ENCODE assay signal across 8 cellular contexts in genomic region chr9:107750741-107751521, GRCh38.
DNase-seq lines count a peak whose midpoint lies in the region; ATAC-seq and TF ChIP-seq lines count a peak whose summit lies in the region.

No MANE protein-coding gene starts in this region.

- H3K27me3 ChIP-seq in right cardiac atrium (ENCODE audit: control insufficient read depth, insufficient read depth), result no peaks in the 10 kb centered on the region

- H3K27ac ChIP-seq in angular gyrus (ENCODE audit: low read depth, low read length), result peak overlapping the region; percentile 86
- peak overlapping the region; percentile 92 for H3K27ac ChIP-seq in right cardiac atrium (ENCODE audit: low read length)

- H3K27me3 Mint-ChIP-seq in stimulated activated memory B cell treated with anti-CD40 and anti-IgM and Interleukin-4, amounts not matched to agents 10 μg/mL and 1 μg/mL and 100 μg/mL, for 72 hours, result no peaks in the 10 kb centered on the region

- no peaks in the 10 kb centered on the region for H3K9me3 ChIP-seq in right cardiac atrium (ENCODE audit: control insufficient read depth, low read length)

- DNase-seq in HT1080 (ENCODE audit: low read depth) (peak; percentile 98), right cardiac atrium (peak; percentile 89 to 95 (median 92)), HEK293T (ENCODE audit: extremely low spot score) (no peak)
- DNase-seq in activated CD4-positive, alpha-beta T cell treated with anti-CD3 and anti-CD28 coated beads for 48 hours, result no peak

- ATAC-seq in right cardiac atrium (peak; percentile 88 to 90), GM21529 (IDR thresholded peaks at IDR 0.05; ENCODE audit: unreplicated experiment) (no peak), GM18502 (IDR thresholded peaks at IDR 0.05; ENCODE audit: poor library complexity, unreplicated experiment) (no peak)
- ATAC-seq in stimulated activated memory B cell treated with anti-CD40 and anti-IgM and Interleukin-4, amounts not matched to agents 10 μg/mL and 1 μg/mL and 100 μg/mL, for 72 hours, result no peak

- peak overlapping the region; percentile 74 for H3K27ac Mint-ChIP-seq in stimulated activated memory B cell treated with anti-CD40 and anti-IgM and Interleukin-4, amounts not matched to agents 10 μg/mL and 1 μg/mL and 100 μg/mL, for 72 hours

- no peaks in the 10 kb centered on the region for H3K36me3 Mint-ChIP-seq in stimulated activated memory B cell treated with anti-CD40 and anti-IgM and Interleukin-4, amounts not matched to agents 10 μg/mL and 1 μg/mL and 100 μg/mL, for 72 hours

- no peaks in the 10 kb centered on the region for H3K4me1 Mint-ChIP-seq in stimulated activated memory B cell treated with anti-CD40 and anti-IgM and Interleukin-4, amounts not matched to agents 10 μg/mL and 1 μg/mL and 100 μg/mL, for 72 hours

- peaks cover 5% of the 10 kb centered on the region for H3K9me3 Mint-ChIP-seq in stimulated activated memory B cell treated with anti-CD40 and anti-IgM and Interleukin-4, amounts not matched to agents 10 μg/mL and 1 μg/mL and 100 μg/mL, for 72 hours

- 19% methylated on average over 8 of the region's 8 CpGs for WGBS in right cardiac atrium

- no peak overlapping the region for H3K4me3 ChIP-seq in right cardiac atrium (ENCODE audit: low read length)

- POLR2A ChIA-PET in HEK293T (lab: Yijun Ruan, JAX), result no interaction called here

- intact Hi-C loops in right cardiac atrium (cut with DNase I), result loop anchor here in 2 of 4 donors (5.0 to 10.0 kb wide), 2 partner anchors 114 to 116 kb away; no protein-coding TSS in a partner anchor

- peaks cover 9% of the 10 kb centered on the region for H3K4me1 ChIP-seq in right cardiac atrium (ENCODE audit: control insufficient read depth, insufficient read depth, low read length)

- CTCF ChIA-PET in HEK293T (lab: Yijun Ruan, JAX), result interaction anchor here (0.7 kb wide), 1 partner anchor 91 kb away, joined by 5 read pairs; no protein-coding TSS in a partner anchor

- no peak overlapping the region for H3K4me3 Mint-ChIP-seq in stimulated activated memory B cell treated with anti-CD40 and anti-IgM and Interleukin-4, amounts not matched to agents 10 μg/mL and 1 μg/mL and 100 μg/mL, for 72 hours

TF ChIP-seq in HEK293T, 16 proteins besides CTCF, POLR2A, EP300 and RAD21:
- TF ChIP-seq SUZ12 (IDR thresholded peaks at IDR 0.05), result no peak
- TF ChIP-seq FOXM1 (IDR thresholded peaks at IDR 0.05; ENCODE audit: borderline replicate concordance), result no peak
- TF ChIP-seq SP1 (IDR thresholded peaks at IDR 0.05), result no peak
- TF ChIP-seq BHLHE40 (IDR thresholded peaks at IDR 0.05; ENCODE audit: borderline replicate concordance), result no peak

Comparison
In these comparisons a context has a peak if more than half of its experiments do, and no peak if none do; other contexts are left out.
1. DNase-seq: peak in HT1080 (single experiment) and right cardiac atrium (3 of 3); none in HEK293T (single experiment) and activated CD4-positive, alpha-beta T cell treated with anti-CD3 and anti-CD28 coated beads for 48 hours (single experiment).
2. ATAC-seq: peak in right cardiac atrium (2 of 2); none in stimulated activated memory B cell treated with anti-CD40 and anti-IgM and Interleukin-4, amounts not matched to agents 10 μg/mL and 1 μg/mL and 100 μg/mL, for 72 hours (single experiment), GM21529 (single experiment) and GM18502 (single experiment).